In genomic region chr10:34956756-34957155, GRCh38 we compare ENCODE assay signal across 2 cellular contexts.
TF ChIP-seq lines count a peak whose summit lies in the region.

No MANE protein-coding gene starts in this region.

TF ChIP-seq in HepG2, 621 proteins besides CTCF, POLR2A, EP300 and RAD21:
- no peak for TF ChIP-seq CEBPZ (IDR thresholded peaks at IDR 0.05; ENCODE audit: low read length)
- TF ChIP-seq MATR3 (CRISPR knock-in tag; IDR thresholded peaks at IDR 0.05) = no peak
- TF ChIP-seq NFYC (CRISPR knock-in tag; IDR thresholded peaks at IDR 0.05) = no peak
- TF ChIP-seq ZNF343 (CRISPR knock-in tag; IDR thresholded peaks at IDR 0.05) = no peak
- TF ChIP-seq CEBPB (IDR thresholded peaks at IDR 0.05; ENCODE audit: borderline replicate concordance, low read depth, low read length) = no peak
- TF ChIP-seq, protein P1, sequence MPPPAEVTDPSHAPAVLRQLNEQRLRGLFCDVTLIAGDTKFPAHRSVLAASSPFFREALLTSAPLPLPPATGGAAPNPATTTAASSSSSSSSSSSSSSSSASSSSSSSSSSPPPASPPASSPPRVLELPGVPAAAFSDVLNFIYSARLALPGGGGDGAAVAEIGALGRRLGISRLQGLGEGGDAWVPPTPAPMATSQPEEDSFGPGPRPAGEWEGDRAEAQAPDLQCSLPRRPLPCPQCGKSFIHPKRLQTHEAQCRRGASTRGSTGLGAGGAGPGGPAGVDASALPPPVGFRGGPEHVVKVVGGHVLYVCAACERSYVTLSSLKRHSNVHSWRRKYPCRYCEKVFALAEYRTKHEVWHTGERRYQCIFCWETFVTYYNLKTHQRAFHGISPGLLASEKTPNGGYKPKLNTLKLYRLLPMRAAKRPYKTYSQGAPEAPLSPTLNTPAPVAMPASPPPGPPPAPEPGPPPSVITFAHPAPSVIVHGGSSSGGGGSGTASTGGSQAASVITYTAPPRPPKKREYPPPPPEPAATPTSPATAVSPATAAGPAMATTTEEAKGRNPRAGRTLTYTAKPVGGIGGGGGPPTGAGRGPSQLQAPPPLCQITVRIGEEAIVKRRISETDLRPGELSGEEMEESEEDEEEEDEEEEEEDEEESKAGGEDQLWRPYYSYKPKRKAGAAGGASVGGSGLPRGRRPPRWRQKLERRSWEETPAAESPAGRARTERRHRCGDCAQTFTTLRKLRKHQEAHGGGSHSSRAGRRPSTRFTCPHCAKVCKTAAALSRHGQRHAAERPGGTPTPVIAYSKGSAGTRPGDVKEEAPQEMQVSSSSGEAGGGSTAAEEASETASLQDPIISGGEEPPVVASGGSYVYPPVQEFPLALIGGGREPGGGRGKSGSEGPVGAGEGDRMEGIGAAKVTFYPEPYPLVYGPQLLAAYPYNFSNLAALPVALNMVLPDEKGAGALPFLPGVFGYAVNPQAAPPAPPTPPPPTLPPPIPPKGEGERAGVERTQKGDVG (CRISPR knock-in tag; IDR thresholded peaks at IDR 0.05; ENCODE audit: borderline replicate concordance) = no peak
- TF ChIP-seq BRCA1 (CRISPR knock-in tag; IDR thresholded peaks at IDR 0.05) = no peak
- no peak for TF ChIP-seq KLF11 (CRISPR knock-in tag; IDR thresholded peaks at IDR 0.05)
- no peak for TF ChIP-seq ZNF317 (CRISPR knock-in tag; IDR thresholded peaks at IDR 0.05)
- no peak for TF ChIP-seq SRSF1 (optimal IDR thresholded peaks at IDR 0.05; ENCODE audit: low read depth, low read length)
- TF ChIP-seq SRY (CRISPR knock-in tag; IDR thresholded peaks at IDR 0.05) = no peak
- no peak for TF ChIP-seq JUNB (CRISPR knock-in tag; IDR thresholded peaks at IDR 0.05; ENCODE audit: borderline replicate concordance)
- TF ChIP-seq ZNF431 (CRISPR knock-in tag; IDR thresholded peaks at IDR 0.05; ENCODE audit: borderline replicate concordance, low read depth) = no peak
- TF ChIP-seq ZNF878 (CRISPR knock-in tag; IDR thresholded peaks at IDR 0.05) = no peak
- no peak for TF ChIP-seq AKAP8 (CRISPR knock-in tag; IDR thresholded peaks at IDR 0.05)
- TF ChIP-seq MXD4 (CRISPR knock-in tag; IDR thresholded peaks at IDR 0.05) = no peak
- TF ChIP-seq NFYB (CRISPR knock-in tag; IDR thresholded peaks at IDR 0.05) = no peak
- TF ChIP-seq BCLAF1 (IDR thresholded peaks at IDR 0.05) = no peak

TF ChIP-seq in K562, 482 proteins besides CTCF, POLR2A, EP300 and RAD21:
- no peak for TF ChIP-seq TCFL5 (CRISPR knock-in tag; conservative IDR thresholded peaks at IDR 0.05)
